Comparison of ENCODE assay signal across 8 cellular contexts in genomic region chr1:62746086-62746808, GRCh38. TPM values are rescaled to one million over a fixed set of nuclear protein-coding genes. Genes with fewer than 3 reads are reported as not detected.
DNase-seq lines count a peak whose midpoint lies in the region; ATAC-seq, FAIRE-seq and TF ChIP-seq lines count a peak whose summit lies in the region.

No MANE protein-coding gene starts in this region.

- H3K36me3 ChIP-seq in gastroesophageal sphincter (no peaks in the 10 kb centered on the region), sigmoid colon (no peaks in the 10 kb centered on the region)

- DNase-seq in NCI-H510A treated with DMSO at 0.1 percent for 48 hours (lab: John Stamatoyannopoulos, UW) (peak; percentile 75), NCI-H510A (lab: John Stamatoyannopoulos, UW) (no peak), NCI-H1105 (lab: John Stamatoyannopoulos, UW) (peak; percentile 56), sigmoid colon (no peak), head of caudate nucleus (no peak)

- H3K27me3 ChIP-seq in gastroesophageal sphincter (no peaks in the 10 kb centered on the region), sigmoid colon (no peaks in the 10 kb centered on the region)

- ATAC-seq in gastroesophageal sphincter (no peak), HG03469 (IDR thresholded peaks at IDR 0.05; ENCODE audit: unreplicated experiment) (no peak)

- no peak overlapping the region for H3K4me3 ChIP-seq in gastroesophageal sphincter
- no peak overlapping the region for H3K4me3 ChIP-seq in sigmoid colon

- TF ChIP-seq CTCF in gastroesophageal sphincter (IDR thresholded peaks at IDR 0.05), result peak; percentile 21 to 66 (median 58)
- peak in 3 of 4 experiments; percentile 10 to 63 (median 48) for TF ChIP-seq CTCF in sigmoid colon (IDR thresholded peaks at IDR 0.05)

- TF ChIP-seq EP300 in gastroesophageal sphincter (IDR thresholded peaks at IDR 0.05), result no peak
- no peak for TF ChIP-seq EP300 in sigmoid colon (IDR thresholded peaks at IDR 0.05)

- peak; percentile 86 for FAIRE-seq in TTC549 (lab: Jason Lieb, UNC)

- H3K27ac ChIP-seq in gastroesophageal sphincter (no peak overlapping the region), sigmoid colon (no peak overlapping the region)

- intact Hi-C loops in sigmoid colon (cut with DNase I), result loop anchor here (2.0 to 5.0 kb wide), 2 partner anchors 59 to 237 kb away; partner anchors contain the start of gene DOCK7
- intact Hi-C loops in head of caudate nucleus (cut with DNase I), result loop anchor here (10.0 kb wide), 1 partner anchor 211 kb away; no protein-coding TSS in a partner anchor

- no peaks in the 10 kb centered on the region for H3K9me3 ChIP-seq in gastroesophageal sphincter
- no peaks in the 10 kb centered on the region for H3K9me3 ChIP-seq in sigmoid colon

- whole genome bisulfite sequencing in gastroesophageal sphincter (ENCODE audit: low coverage in 1 of 2), 2 donors, result 39 to 59% methylated on average over 7 to 12 of the region's 12 CpGs
- 61 to 65% methylated on average over 12 of the region's 12 CpGs for whole genome bisulfite sequencing in sigmoid colon, 2 donors

- H3K4me1 ChIP-seq in gastroesophageal sphincter (peaks cover 0 to 32% (median 0%) of the 10 kb centered on the region in 3 donors), sigmoid colon (peaks cover 0 to 23% (median 14%) of the 10 kb centered on the region in 4 donors)

- no peak for TF ChIP-seq POLR2A in gastroesophageal sphincter (IDR thresholded peaks at IDR 0.05)
- no peak for TF ChIP-seq POLR2A in sigmoid colon (IDR thresholded peaks at IDR 0.05)

RNA-seq across cellular contexts. Expression of gene ATG4C, which starts 37.7 kb away (rescaled TPM):
- total RNA-seq in gastroesophageal sphincter, result 10 to 100 TPM in 1 of 4 donors, 1 to 10 TPM in 3; 6.1 to 10.1 (median 8.7) TPM
- total RNA-seq in sigmoid colon, result 10 to 100 TPM in 3 of 4 donors, 1 to 10 TPM in 1; 4.8 to 15.5 (median 11.8) TPM
- polyA plus RNA-seq in sigmoid colon, result 1 to 10 TPM; 3.6 to 9.0 (median 5.9) TPM

RNA-seq across cellular contexts. Expression of gene DOCK7, which starts 58.1 kb away (rescaled TPM):
- 10 to 100 TPM; 30.2 to 50.7 (median 36.2) TPM for total RNA-seq in gastroesophageal sphincter
- total RNA-seq in sigmoid colon, result 10 to 100 TPM; 32.4 to 54.8 (median 42.9) TPM
- 10 to 100 TPM in 1 of 3 donors, 1 to 10 TPM in 2; 6.5 to 11.4 (median 9.8) TPM for polyA plus RNA-seq in sigmoid colon

Comparison
In these comparisons a context has a peak if more than half of its experiments do, and no peak if none do; other contexts are left out.
1. DNase-seq: peak in NCI-H510A treated with DMSO at 0.1 percent for 48 hours (single experiment) and NCI-H1105 (single experiment); none in NCI-H510A (single experiment), sigmoid colon (single experiment) and head of caudate nucleus (0 of 42).